ENCODE assay signal across 9 cellular contexts in genomic region chr18:76476665-76477561, GRCh38. TPM values are rescaled to one million over a fixed set of nuclear protein-coding genes. Genes with fewer than 3 reads are reported as not detected.
DNase-seq lines count a peak whose midpoint lies in the region; ATAC-seq and TF ChIP-seq lines count a peak whose summit lies in the region.
"Had no signal": no experiment of that assay in that cellular context is flagged by ENCODE, and none has a peak within 500 bp of the region (broad histone marks: within the 10 kb centered on the region; RNA-seq: fewer than 3 reads in every experiment).

No MANE protein-coding gene starts in this region.

- no peaks in the 10 kb centered on the region for H3K36me3 ChIP-seq in body of pancreas (replicated peaks in 1 of 2; ENCODE audit: insufficient read depth in 1 of 2, low read depth in 2 of 2)
- H3K36me3 ChIP-seq in lower lobe of right lung: no peaks in the 10 kb centered on the region
- no peaks in the 10 kb centered on the region for H3K36me3 ChIP-seq in aorta (ENCODE audit: control insufficient read depth in 1 of 2, insufficient read depth in 2 of 2, low read length in 1 of 2)

- intact Hi-C loops in body of pancreas (cut with DNase I): no loop called here
- intact Hi-C loops in lower lobe of right lung (cut with DNase I): no loop called here
- intact Hi-C loops in aorta (cut with DNase I): no loop called here

- H3K4me3 ChIP-seq in body of pancreas: no peak overlapping the region
- peak overlapping the region; percentile 7 for H3K4me3 ChIP-seq in lower lobe of right lung
- H3K4me3 ChIP-seq in aorta (ENCODE audit: low read length in 2 of 2): peak overlapping the region; percentile 20 to 31

- no peak for TF ChIP-seq POLR2A in body of pancreas (IDR thresholded peaks at IDR 0.05)

- WGBS in body of pancreas, 2 donors: 15 to 23% methylated on average over 16 of the region's 16 CpGs
- 34 to 41% methylated on average over 16 of the region's 16 CpGs for WGBS in aorta, 2 donors

- H3K27ac ChIP-seq in body of pancreas (peak overlapping the region; percentile 51 to 79 (median 58)), lower lobe of right lung (peak overlapping the region; percentile 9), aorta (ENCODE audit: low read depth in 1 of 2, low read length in 2 of 2) (peak overlapping the region in 1 of 2 donors; percentile 57)
- H3K27ac ChIP-seq: C4-2B had no signal

- peak; percentile 61 for DNase-seq in SIG-M5 treated with dmso at 0.1 percent for 504 hours (lab: John Stamatoyannopoulos, UW; ENCODE audit: unreplicated experiment)
- DNase-seq in SIG-M5 (lab: John Stamatoyannopoulos, UW): no peak
- peak; percentile 76 for DNase-seq in HS-5 (ENCODE audit: low read depth)
- DNase-seq in body of pancreas: no peak
- DNase-seq in lower lobe of right lung: no peak
- DNase-seq in aorta: no peak
- no peak for DNase-seq in cerebellar nuclear complex (lab: John Stamatoyannopoulos, UW)
- no peak for DNase-seq in NCI-H1930 (lab: John Stamatoyannopoulos, UW)

- H3K9me3 ChIP-seq in body of pancreas (no peaks in the 10 kb centered on the region), lower lobe of right lung (no peaks in the 10 kb centered on the region), aorta (ENCODE audit: control insufficient read depth, low read length) (no peaks in the 10 kb centered on the region)

- H3K27me3 ChIP-seq in body of pancreas (no peaks in the 10 kb centered on the region), lower lobe of right lung (ENCODE audit: low read depth) (no peaks in the 10 kb centered on the region), aorta (ENCODE audit: control insufficient read depth in 1 of 2, insufficient read depth in 2 of 2, low read length in 1 of 2) (no peaks in the 10 kb centered on the region)

- ATAC-seq in body of pancreas (peak; percentile 75), lower lobe of right lung (peak in 1 of 2 donors; percentile 66), aorta (ENCODE audit: low FRiP score) (peak; percentile 62)

- TF ChIP-seq CTCF in body of pancreas (IDR thresholded peaks at IDR 0.05): no peak
- no peak for TF ChIP-seq CTCF in lower lobe of right lung (IDR thresholded peaks at IDR 0.05)

- peaks cover 21% of the 10 kb centered on the region for H3K4me1 ChIP-seq in body of pancreas
- peaks cover 28% of the 10 kb centered on the region for H3K4me1 ChIP-seq in lower lobe of right lung
- H3K4me1 ChIP-seq in aorta (ENCODE audit: control insufficient read depth in 1 of 2, insufficient read depth in 2 of 2, low read length in 2 of 2): peaks cover 0 to 3% of the 10 kb centered on the region in 2 donors

RNA-seq across cellular contexts. Expression of gene ZNF516, which starts 18.1 kb away (rescaled TPM):
- total RNA-seq in body of pancreas (10 to 100 TPM; 13.5 to 16.5 TPM), lower lobe of right lung (28.8 TPM), aorta (10 to 100 TPM; 26.0 to 55.6 TPM)
- polyA plus RNA-seq in aorta: 1 to 10 TPM; 2.0 to 8.1 TPM

Comparison
In these comparisons a context has a peak if more than half of its experiments do, and no peak if none do; other contexts are left out.
1. DNase-seq: peak in SIG-M5 treated with dmso at 0.1 percent for 504 hours (single experiment) and HS-5 (single experiment); none in SIG-M5 (single experiment), body of pancreas (0 of 4), lower lobe of right lung (single experiment), aorta (0 of 2), cerebellar nuclear complex (0 of 2) and NCI-H1930 (0 of 2).
2. H3K4me3 ChIP-seq: peak in lower lobe of right lung (single experiment) and aorta (2 of 2); none in body of pancreas (0 of 2).